10 cellular contexts compared by ENCODE assay signal in the genomic region with DNA sequence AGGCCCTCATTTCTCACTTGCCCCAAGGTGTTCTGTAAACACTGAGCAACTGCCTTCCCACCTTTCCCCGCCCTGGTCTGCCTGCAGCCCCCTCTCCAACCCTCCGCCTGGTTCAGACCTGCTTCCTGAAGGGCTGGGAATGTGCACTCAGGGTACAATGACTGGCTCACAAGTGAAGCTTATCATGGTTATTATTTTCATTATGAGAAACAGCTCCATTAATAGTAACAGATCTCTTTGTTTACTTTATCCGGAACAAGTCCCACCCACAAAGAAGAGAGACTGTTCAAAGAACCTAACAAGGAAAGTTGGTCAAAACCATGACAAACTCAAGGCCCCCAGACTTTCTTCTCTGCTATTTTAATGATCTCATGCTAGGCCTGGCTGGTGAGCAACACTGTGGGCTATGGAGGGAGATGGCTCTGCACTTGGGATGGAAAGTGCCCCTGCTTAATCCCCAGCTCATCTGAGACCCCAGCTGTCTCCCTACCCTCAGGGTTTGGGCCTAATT. TPM values are rescaled to one million over a fixed set of nuclear protein-coding genes. Genes with fewer than 3 reads are reported as not detected.
DNase-seq lines count a peak whose midpoint lies in the region; ATAC-seq lines count a peak whose summit lies in the region.
"Had no signal": no experiment of that assay in that cellular context is flagged by ENCODE, and none has a peak within 500 bp of the region (broad histone marks: within the 10 kb centered on the region; RNA-seq: fewer than 3 reads in every experiment).

No MANE protein-coding gene starts in this region.

- H3K27me3 Mint-ChIP-seq in activated CD4-positive, alpha-beta T cell treated with anti-CD3 and anti-CD28 coated beads for 36 hours = no peaks in the 10 kb centered on the region
- H3K27me3 Mint-ChIP-seq in activated naive CD8-positive, alpha-beta T cell treated with anti-CD3 and anti-CD28 coated beads, Interleukin-2, amount 10 ng/mL, durations not matched to agents 7 days and 5 days = no peaks in the 10 kb centered on the region

- CTCF ChIA-PET in activated CD4-positive, alpha-beta T cell treated with anti-CD3 and anti-CD28 coated beads for 36 hours (lab: Charles Lee) = interaction anchor here (0.7 to 2.7 kb wide), 11 partner anchors 8 to 308 kb away, joined by 3 to 23 read pairs (median 4); a partner anchor contains a TSS

- H3K27ac ChIP-seq in layer of hippocampus (ENCODE audit: low read depth, low read length) (peak overlapping the region; percentile 31), temporal lobe (ENCODE audit: low read depth, low read length) (peak overlapping the region; percentile 38)

- no peak for DNase-seq in activated CD4-positive, alpha-beta T cell treated with anti-CD3 and anti-CD28 coated beads for 36 hours
- DNase-seq in activated CD4-positive, alpha-beta T cell treated with anti-CD3 and anti-CD28 coated beads for 1 hour = no peak
- no peak for DNase-seq in activated naive CD8-positive, alpha-beta T cell treated with anti-CD3 and anti-CD28 coated beads, Interleukin-2, amount 10 ng/mL, durations not matched to agents 7 days and 5 days
- no peak for DNase-seq in NCI-H446 (lab: John Stamatoyannopoulos, UW)
- DNase-seq in NOMO-1 treated with dmso at 0.1 percent for 144 hours (lab: John Stamatoyannopoulos, UW; ENCODE audit: unreplicated experiment) = no peak
- DNase-seq in MV-4-11 (lab: John Stamatoyannopoulos, UW) = no peak
- DNase-seq: NCI-H526 treated with DMSO at 0.1 percent for 48 hours had no signal

- intact Hi-C loops in activated CD4-positive, alpha-beta T cell treated with anti-CD3 and anti-CD28 coated beads for 36 hours (cut with DNase I, micrococcal nuclease) = no loop called here

- no peaks in the 10 kb centered on the region for H3K27me3 ChIP-seq in layer of hippocampus (ENCODE audit: control insufficient read depth, insufficient read depth, low read length)

- no peaks in the 10 kb centered on the region for H3K9me3 Mint-ChIP-seq in activated CD4-positive, alpha-beta T cell treated with anti-CD3 and anti-CD28 coated beads for 36 hours (ENCODE audit: low read depth)
- no peaks in the 10 kb centered on the region for H3K9me3 Mint-ChIP-seq in activated naive CD8-positive, alpha-beta T cell treated with anti-CD3 and anti-CD28 coated beads, Interleukin-2, amount 10 ng/mL, durations not matched to agents 7 days and 5 days

- peaks cover 35% of the 10 kb centered on the region for H3K36me3 Mint-ChIP-seq in activated CD4-positive, alpha-beta T cell treated with anti-CD3 and anti-CD28 coated beads for 36 hours (ENCODE audit: low read depth)
- H3K36me3 Mint-ChIP-seq in activated naive CD8-positive, alpha-beta T cell treated with anti-CD3 and anti-CD28 coated beads, Interleukin-2, amount 10 ng/mL, durations not matched to agents 7 days and 5 days = peaks cover 19% of the 10 kb centered on the region

- no peak for ATAC-seq in activated CD4-positive, alpha-beta T cell treated with anti-CD3 and anti-CD28 coated beads for 36 hours
- no peak for ATAC-seq in activated naive CD8-positive, alpha-beta T cell treated with anti-CD3 and anti-CD28 coated beads, Interleukin-2, amount 10 ng/mL, durations not matched to agents 7 days and 5 days (ENCODE audit: low read depth)
- ATAC-seq: HCT116 had no signal

- H3K4me3 Mint-ChIP-seq in activated CD4-positive, alpha-beta T cell treated with anti-CD3 and anti-CD28 coated beads for 36 hours = peak overlapping the region; percentile 35
- peak overlapping the region; percentile 34 for H3K4me3 Mint-ChIP-seq in activated naive CD8-positive, alpha-beta T cell treated with anti-CD3 and anti-CD28 coated beads, Interleukin-2, amount 10 ng/mL, durations not matched to agents 7 days and 5 days

- H3K27ac Mint-ChIP-seq in activated CD4-positive, alpha-beta T cell treated with anti-CD3 and anti-CD28 coated beads for 36 hours = peak overlapping the region; percentile 99
- H3K27ac Mint-ChIP-seq in activated naive CD8-positive, alpha-beta T cell treated with anti-CD3 and anti-CD28 coated beads, Interleukin-2, amount 10 ng/mL, durations not matched to agents 7 days and 5 days = peak overlapping the region; percentile 97

- POLR2A ChIA-PET in activated CD4-positive, alpha-beta T cell treated with anti-CD3 and anti-CD28 coated beads for 36 hours (lab: Charles Lee) = interaction anchor here (0.8 to 1.6 kb wide), 3 partner anchors 14 to 315 kb away, joined by 3 to 7 read pairs (median 3); a partner anchor contains a TSS
- POLR2A ChIA-PET in activated naive CD8-positive, alpha-beta T cell treated with anti-CD3 and anti-CD28 coated beads, Interleukin-2, amount 10 ng/mL, durations not matched to agents 7 days and 5 days (lab: Charles Lee) = interaction anchor here (1.2 kb wide), 1 partner anchor 16 kb away, joined by 3 read pairs; no protein-coding TSS in a partner anchor

- peaks cover 99% of the 10 kb centered on the region for H3K4me1 Mint-ChIP-seq in activated CD4-positive, alpha-beta T cell treated with anti-CD3 and anti-CD28 coated beads for 36 hours
- peaks cover 87% of the 10 kb centered on the region for H3K4me1 Mint-ChIP-seq in activated naive CD8-positive, alpha-beta T cell treated with anti-CD3 and anti-CD28 coated beads, Interleukin-2, amount 10 ng/mL, durations not matched to agents 7 days and 5 days

RNA-seq across cellular contexts. Expression of a gene that starts 36.7 kb away (rescaled TPM):
- 10 to 100 TPM; 57.9 to 73.2 TPM for total RNA-seq in activated CD4-positive, alpha-beta T cell treated with anti-CD3 and anti-CD28 coated beads for 36 hours
- total RNA-seq in activated naive CD8-positive, alpha-beta T cell treated with anti-CD3 and anti-CD28 coated beads, Interleukin-2, amount 10 ng/mL, durations not matched to agents 7 days and 5 days = 100 to 1,000 TPM; 109 to 117 TPM
- 2.0 TPM for total RNA-seq in temporal lobe

Comparison
In these comparisons a context has a peak if more than half of its experiments do, and no peak if none do; other contexts are left out.
1. RNA of a gene that starts 36.7 kb away (total RNA-seq): 109 to 117 TPM in activated naive CD8-positive, alpha-beta T cell treated with anti-CD3 and anti-CD28 coated beads, Interleukin-2, amount 10 ng/mL, durations not matched to agents 7 days and 5 days and 57.9 to 73.2 TPM in activated CD4-positive, alpha-beta T cell treated with anti-CD3 and anti-CD28 coated beads for 36 hours; 2.0 TPM in temporal lobe (single experiment); every median in the first group is over 10 times any median in the second.